Comparison of ENCODE assay signal across 10 cellular contexts in genomic region chr19:45253396-45254027, GRCh38. TPM values are rescaled to one million over a fixed set of nuclear protein-coding genes. Genes with fewer than 3 reads are reported as not detected.
DNase-seq lines count a peak whose midpoint lies in the region; ATAC-seq, FAIRE-seq and TF ChIP-seq lines count a peak whose summit lies in the region.
"Had no signal": no experiment of that assay in that cellular context is flagged by ENCODE, and none has a peak within 500 bp of the region (broad histone marks: within the 10 kb centered on the region; RNA-seq: fewer than 3 reads in every experiment).

No MANE protein-coding gene starts in this region.

- H3K4me2 ChIP-seq in GM23338, result no peak overlapping the region

- no peaks in the 10 kb centered on the region for H3K36me3 ChIP-seq in GM23338 (ENCODE audit: insufficient read depth)

- H3K9me3 Mint-ChIP-seq in glutamatergic neuron (ENCODE audit: unreplicated experiment), result peaks cover 5% of the 10 kb centered on the region
- no peaks in the 10 kb centered on the region for H3K9me3 Mint-ChIP-seq in GM23338

- peaks cover 7% of the 10 kb centered on the region; the same call in 1 of the 2 replicates for H3K4me1 ChIP-seq in GM23338 (ENCODE audit: insufficient read depth)

- in situ Hi-C loops in KBM-7 (cut with MboI; ENCODE audit: low pct_unique_long_range_greater_than_20kb, low sequenced_read_pairs), result no loop called here

- peak; percentile 20 for FAIRE-seq in urothelium cell line (lab: Jason Lieb, UNC)

- H3K4me1 Mint-ChIP-seq in glutamatergic neuron (ENCODE audit: low read depth, unreplicated experiment) (peaks cover 11% of the 10 kb centered on the region), GM23338 (peaks cover 16% of the 10 kb centered on the region)

- H3K4me3 Mint-ChIP-seq in glutamatergic neuron (ENCODE audit: unreplicated experiment) (peak overlapping the region; percentile 74), GM23338 (no peak overlapping the region)

- H3K36me3 Mint-ChIP-seq in glutamatergic neuron (ENCODE audit: unreplicated experiment), result no peaks in the 10 kb centered on the region
- H3K36me3 Mint-ChIP-seq in GM23338 (ENCODE audit: low read depth), result no peaks in the 10 kb centered on the region; the same call in 2 of the 3 replicates

- TF ChIP-seq CTCF in glutamatergic neuron (IDR thresholded peaks at IDR 0.05; ENCODE audit: partially characterized antibody, unreplicated experiment) (no peak), GM23338 (conservative IDR thresholded peaks at IDR 0.05; ENCODE audit: low read depth in 2 of 2) (no peak)

- peak; percentile 9 for DNase-seq in stimulated activated CD4-positive, alpha-beta T cell treated with anti-CD3 and anti-CD28 coated beads, Interleukin-4, amount 100 ng/mL, for 24 hours
- no peak for DNase-seq in stimulated activated CD4-positive, alpha-beta T cell treated with anti-CD3 and anti-CD28 coated beads, Interleukin-2, amount 100 ng/mL, for 48 hours
- DNase-seq in activated effector memory CD4-positive, alpha-beta T cell treated with Interleukin-2 at 50 U/mL for 16 hours, result peak; percentile 9
- DNase-seq in glutamatergic neuron (no peak), urothelium cell line (ENCODE audit: low spot score) (no peak), GM23338 (ENCODE audit: low spot score) (no peak), KBM-7 (no peak)
- DNase-seq: GF-D8 had no signal

- H3K9me2 ChIP-seq in GM23338 (ENCODE audit: insufficient read depth), result no peaks in the 10 kb centered on the region

- H2AFZ ChIP-seq in GM23338, result no peak overlapping the region

- peaks cover 10% of the 10 kb centered on the region for H3K27me3 Mint-ChIP-seq in glutamatergic neuron (ENCODE audit: unreplicated experiment)
- peaks cover 21% of the 10 kb centered on the region for H3K27me3 Mint-ChIP-seq in GM23338 (ENCODE audit: insufficient read depth, low read depth, poor library complexity)

- H3K27ac ChIP-seq in GM23338 (ENCODE audit: low read depth), result no peak overlapping the region
- H3K27ac ChIP-seq: SK-N-MC had no signal

- H3K27ac Mint-ChIP-seq in glutamatergic neuron (ENCODE audit: unreplicated experiment) (no peak overlapping the region), GM23338 (no peak overlapping the region)

- H3K79me2 ChIP-seq in GM23338 (replicated peaks; ENCODE audit: insufficient read depth), result peaks cover 31% of the 10 kb centered on the region

- H3K27me3 ChIP-seq in GM23338 (ENCODE audit: insufficient read depth), result peaks cover 20% of the 10 kb centered on the region

- peaks cover 4% of the 10 kb centered on the region; the same call in 1 of the 2 replicates for H3F3A ChIP-seq in GM23338 (replicated peaks; ENCODE audit: low read depth)

- no peak for ATAC-seq in GM23338
- ATAC-seq in GM19395 (IDR thresholded peaks at IDR 0.05; ENCODE audit: unreplicated experiment), result no peak

- H3K4me3 ChIP-seq in GM23338, result no peak overlapping the region

- peaks cover 21% of the 10 kb centered on the region for H4K20me1 ChIP-seq in GM23338 (replicated peaks; ENCODE audit: insufficient read depth)

TF ChIP-seq in GM23338, 12 proteins besides CTCF, POLR2A, EP300 and RAD21 (continues in another document):
- TF ChIP-seq STAT1 (IDR thresholded peaks at IDR 0.05; ENCODE audit: unreplicated experiment) (no peak), POLR2AphosphoS5 (IDR thresholded peaks at IDR 0.05; ENCODE audit: low read depth) (no peak), CREB1 (CRISPR knock-in tag; IDR thresholded peaks at IDR 0.05; ENCODE audit: low read depth) (no peak), ETS1 (IDR thresholded peaks at IDR 0.05) (no peak), ZNF462 (CRISPR knock-in tag; IDR thresholded peaks at IDR 0.05) (no peak), JUNB (IDR thresholded peaks at IDR 0.05; ENCODE audit: unreplicated experiment) (no peak), EZH2 (IDR thresholded peaks at IDR 0.05; ENCODE audit: low read depth, unreplicated experiment) (no peak)

RNA-seq across cellular contexts. Expression of gene MARK4, which starts 2.4 kb away (rescaled TPM):
- 110 TPM for total RNA-seq in glutamatergic neuron (ENCODE audit: unreplicated experiment)
- 38.6 and 40.5 TPM in 2 replicates for total RNA-seq in GM23338 (2014; rRNA removed; shearing (Covaris generic))
- polyA plus RNA-seq in GM23338 (2016; fragmentation: Nextera tagmentation; extraction: Ambion mirVana), result 15.8 and 16.6 TPM in 2 replicates

RNA-seq across cellular contexts. Expression of gene EXOC3L2, which starts 8.3 kb away (rescaled TPM):
- not detected for total RNA-seq in glutamatergic neuron (ENCODE audit: unreplicated experiment)
- total RNA-seq in GM23338 (2014; rRNA removed; shearing (Covaris generic)), result 0.35 and 3.2 TPM in 2 replicates
- 2.0 and 2.8 TPM in 2 replicates for polyA plus RNA-seq in GM23338 (2016; fragmentation: Nextera tagmentation; extraction: Ambion mirVana)

Comparison
In these comparisons a context has a peak if more than half of its experiments do, and no peak if none do; other contexts are left out.
1. DNase-seq: peak in stimulated activated CD4-positive, alpha-beta T cell treated with anti-CD3 and anti-CD28 coated beads, Interleukin-4, amount 100 ng/mL, for 24 hours (single experiment) and activated effector memory CD4-positive, alpha-beta T cell treated with Interleukin-2 at 50 U/mL for 16 hours (single experiment); none in stimulated activated CD4-positive, alpha-beta T cell treated with anti-CD3 and anti-CD28 coated beads, Interleukin-2, amount 100 ng/mL, for 48 hours (0 of 2), glutamatergic neuron (single experiment), urothelium cell line (single experiment), GM23338 (single experiment) and KBM-7 (single experiment).